ENCODE assay signal across 8 cellular contexts in genomic region chr19:55640577-55641375, GRCh38.
DNase-seq lines count a peak whose midpoint lies in the region; ATAC-seq, FAIRE-seq and TF ChIP-seq lines count a peak whose summit lies in the region.

Gene ZNF580, plus strand, starts transcription at chr19:55641002. Its CDS starts 1,507 bp downstream, at chr19:55642509.

- H3K4me3 ChIP-seq in WI38 (ENCODE audit: low read depth, low read length), result peak within 1 kb of the TSS; percentile 83

- ATAC-seq in GM21619 (IDR thresholded peaks at IDR 0.05; ENCODE audit: unreplicated experiment), result no peak

- DNase-seq in AG08396 (ENCODE audit: low spot score), result peak; percentile 86
- no peak for DNase-seq in GM18507 (ENCODE audit: extremely low spot score, insufficient read length, low read depth)
- DNase-seq in NCI-H1105 (lab: John Stamatoyannopoulos, UW), result peak; percentile 77
- peak; percentile 69 for DNase-seq in cerebellar cortex (ENCODE audit: low spot score)
- DNase-seq in islet precursor cell, result peak; percentile 85
- DNase-seq in stimulated activated CD4-positive, alpha-beta T cell treated with anti-CD3 and anti-CD28 coated beads, Interleukin-12 subunit alpha, Interleukin-12 subunit beta, amount 100 ng/mL, for 4 hours, result peak; percentile 72

- TF ChIP-seq CTCF in WI38 (IDR thresholded peaks at IDR 0.05; ENCODE audit: low read depth, low read length), result no peak

- peak; percentile 18 for FAIRE-seq in GM18507 (lab: Jason Lieb, UNC)
